8 cellular contexts compared by ENCODE assay signal in genomic region chr9:91954841-91955471, GRCh38. TPM values are rescaled to one million over a fixed set of nuclear protein-coding genes. Genes with fewer than 3 reads are reported as not detected.
DNase-seq lines count a peak whose midpoint lies in the region; TF ChIP-seq lines count a peak whose summit lies in the region.

No MANE protein-coding gene starts in this region.

- 19 to 22% methylated on average over 6 of the region's 6 CpGs for WGBS in tibial nerve, 2 donors
- WGBS in suprapubic skin, result 18% methylated on average over 6 of the region's 6 CpGs

- no peak overlapping the region for H3K4me3 ChIP-seq in tibial nerve
- H3K4me3 ChIP-seq in suprapubic skin, result no peak overlapping the region

- no peak for TF ChIP-seq EP300 in tibial nerve (IDR thresholded peaks at IDR 0.05)
- TF ChIP-seq EP300 in suprapubic skin (IDR thresholded peaks at IDR 0.05), result no peak

- peaks cover 0 to 8% (median 4%) of the 10 kb centered on the region in 4 donors for H3K4me1 ChIP-seq in tibial nerve
- peaks cover 6% of the 10 kb centered on the region for H3K4me1 ChIP-seq in suprapubic skin

- DNase-seq in 8988T (peak; percentile 64), GM04503 (ENCODE audit: low read depth) (peak; percentile 54), NCI-H226 (peak; percentile 52), astrocyte of the hippocampus (ENCODE audit: low read depth, low spot score) (peak; percentile 84), iPS-NIHi7 (ENCODE audit: extremely low spot score) (peak; percentile 82), tibial nerve (ENCODE audit: low spot score in 2 of 2) (peak in 1 of 2 donors; percentile 30), suprapubic skin (ENCODE audit: low spot score in 2 of 2) (no peak), activated gamma-delta T cell (lab: John Stamatoyannopoulos, UW) (no peak)

- TF ChIP-seq POLR2A in tibial nerve (IDR thresholded peaks at IDR 0.05), result no peak
- TF ChIP-seq POLR2A in suprapubic skin (IDR thresholded peaks at IDR 0.05), result no peak

- no peaks in the 10 kb centered on the region for H3K36me3 ChIP-seq in tibial nerve
- H3K36me3 ChIP-seq in suprapubic skin, result no peaks in the 10 kb centered on the region

- H3K9me3 ChIP-seq in tibial nerve (peaks cover 0 to 22% (median 0%) of the 10 kb centered on the region in 4 donors), suprapubic skin (no peaks in the 10 kb centered on the region)

- peaks cover 0 to 14% of the 10 kb centered on the region in 2 donors for H3K27me3 ChIP-seq in tibial nerve
- H3K27me3 ChIP-seq in suprapubic skin, result peaks cover 9% of the 10 kb centered on the region

- H3K27ac ChIP-seq in tibial nerve (no peak overlapping the region), suprapubic skin (no peak overlapping the region)

- peak in 3 of 5 experiments; percentile 19 to 43 (median 22) for TF ChIP-seq CTCF in tibial nerve (IDR thresholded peaks at IDR 0.05)
- peak in 1 of 2 donors; percentile 39 for TF ChIP-seq CTCF in suprapubic skin (IDR thresholded peaks at IDR 0.05)

RNA-seq across cellular contexts. Expression of gene ROR2, which starts 4.9 kb away (rescaled TPM):
- 1 to 10 TPM; 1.8 to 4.2 (median 2.7) TPM for total RNA-seq in tibial nerve
- 1 to 10 TPM; 3.3 to 7.3 (median 5.0) TPM for total RNA-seq in suprapubic skin

Comparison
In these comparisons a context has a peak if more than half of its experiments do, and no peak if none do; other contexts are left out.
1. DNase-seq: peak in 8988T (single experiment), GM04503 (single experiment), NCI-H226 (single experiment), astrocyte of the hippocampus (single experiment) and iPS-NIHi7 (single experiment); none in suprapubic skin (0 of 2) and activated gamma-delta T cell (single experiment).